ENCODE assay signal across 1 cellular context in the genomic region with DNA sequence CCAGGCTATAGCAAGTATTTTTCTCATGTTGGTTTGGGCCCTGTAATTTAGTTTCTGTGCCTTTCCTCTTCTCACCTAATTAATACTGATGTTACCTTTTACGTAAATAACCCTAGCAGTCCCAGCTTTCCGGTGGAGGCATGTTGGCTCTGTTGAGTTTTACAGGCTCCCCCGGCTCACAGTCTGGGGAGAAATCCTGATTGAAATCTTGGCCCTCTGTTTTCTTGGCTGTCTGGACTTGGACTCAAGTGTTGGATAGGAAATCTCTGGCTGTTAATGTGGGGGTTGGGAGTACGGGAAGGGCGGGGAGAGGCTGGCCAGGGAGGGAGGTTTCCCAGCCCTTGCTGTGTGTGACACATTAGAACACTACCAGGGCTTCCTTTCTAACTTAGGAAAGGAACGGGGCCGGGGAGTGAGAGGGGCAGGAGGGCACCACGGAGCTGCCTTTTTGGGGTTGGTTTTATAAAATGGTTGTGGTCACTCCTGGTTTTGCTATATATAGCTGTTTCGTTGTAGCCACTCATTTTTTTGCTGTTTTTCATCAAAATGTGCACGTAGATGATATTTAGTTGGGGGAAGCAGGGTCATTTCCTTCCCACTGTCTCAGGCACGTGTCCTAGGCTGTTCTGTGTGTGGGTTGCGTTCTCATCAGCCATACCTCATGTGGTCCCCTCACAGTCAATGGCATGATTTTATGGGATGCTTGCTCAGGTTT.
TF ChIP-seq lines count a peak whose summit lies in the region.

No MANE protein-coding gene starts in this region.

TF ChIP-seq in WTC11, 78 proteins besides CTCF, POLR2A, EP300 and RAD21 (continued from another document):
- TF ChIP-seq, protein P1, sequence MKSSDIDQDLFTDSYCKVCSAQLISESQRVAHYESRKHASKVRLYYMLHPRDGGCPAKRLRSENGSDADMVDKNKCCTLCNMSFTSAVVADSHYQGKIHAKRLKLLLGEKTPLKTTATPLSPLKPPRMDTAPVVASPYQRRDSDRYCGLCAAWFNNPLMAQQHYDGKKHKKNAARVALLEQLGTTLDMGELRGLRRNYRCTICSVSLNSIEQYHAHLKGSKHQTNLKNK (CRISPR knock-in tag; IDR thresholded peaks at IDR 0.05), result no peak
